20 cellular contexts compared by ENCODE assay signal in the genomic region with DNA sequence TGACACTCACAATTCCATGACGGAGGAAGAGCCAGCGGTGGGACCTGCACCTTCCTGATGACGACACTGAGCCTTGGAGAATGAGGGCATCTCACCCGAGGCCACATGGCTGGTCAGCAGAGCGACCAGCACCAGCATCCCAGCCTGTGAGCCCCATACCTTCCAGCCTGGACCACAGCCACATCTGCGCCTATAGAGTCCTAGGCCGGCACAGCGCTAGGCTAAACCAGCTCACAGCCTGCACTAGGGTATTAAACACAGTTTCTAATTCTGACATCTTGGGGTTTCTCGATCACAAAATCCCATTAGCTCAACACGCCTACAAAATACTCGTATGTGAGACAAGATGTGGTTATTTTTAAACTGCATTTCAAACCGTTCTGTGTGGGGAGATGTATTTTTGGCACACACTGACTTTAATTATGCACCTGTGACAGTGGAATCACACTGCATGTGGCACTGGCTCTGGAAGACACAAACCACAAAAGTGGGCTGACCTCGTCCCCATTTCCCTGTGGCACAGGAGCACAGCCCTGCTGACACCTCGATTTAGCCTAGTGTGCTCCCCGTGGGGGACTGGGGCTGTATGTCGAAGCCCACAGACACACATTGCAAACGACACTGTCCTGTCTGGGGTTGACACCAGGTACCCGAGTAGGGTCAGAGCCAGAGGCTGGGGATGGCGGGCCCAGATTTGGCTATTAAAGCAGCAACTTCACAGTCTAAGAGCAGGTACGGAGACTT. TPM values are rescaled to one million over a fixed set of nuclear protein-coding genes. Genes with fewer than 3 reads are reported as not detected.
A peak's percentile ranks its signal among the peaks of the same experiment; 100 is the strongest.
DNase-seq lines count a peak whose midpoint lies in the region; ATAC-seq, FAIRE-seq and TF ChIP-seq lines count a peak whose summit lies in the region.
"Had no signal": no experiment of that assay in that cellular context is flagged by ENCODE, and none has a peak within 500 bp of the region (broad histone marks: within the 10 kb centered on the region; RNA-seq: fewer than 3 reads in every experiment).

No MANE protein-coding gene starts in this region.

- H3K9me3 ChIP-seq in BLaER1 (no peaks in the 10 kb centered on the region), kidney (ENCODE audit: control insufficient read depth in 1 of 2, low read length in 2 of 2) (no peaks in the 10 kb centered on the region)
- H3K9me3 ChIP-seq: BE2C, Peyer's patch had no signal

- H3K4me1 ChIP-seq in BLaER1 (peaks cover 55% of the 10 kb centered on the region), kidney (ENCODE audit: control insufficient read depth in 1 of 2, insufficient read depth in 1 of 2, low read depth in 1 of 2, low read length in 2 of 2) (peaks cover 2 to 6% of the 10 kb centered on the region in 2 donors), rectal smooth muscle tissue (ENCODE audit: control insufficient read depth, insufficient read depth, low read length) (peaks cover 48% of the 10 kb centered on the region)
- H3K4me1 ChIP-seq: BE2C had no signal

- TF ChIP-seq CTCF in kidney (IDR thresholded peaks at IDR 0.05; ENCODE audit: borderline replicate concordance, extremely low read depth, insufficient read depth), result no peak

- peak overlapping the region; percentile 3; the same call in 1 of the 2 replicates for H3K4me3 ChIP-seq in BLaER1
- no peak overlapping the region for H3K4me3 ChIP-seq in kidney (ENCODE audit: low read length in 2 of 2)
- H3K4me3 ChIP-seq in rectal smooth muscle tissue (ENCODE audit: low read length), result no peak overlapping the region
- H3K4me3 ChIP-seq: Peyer's patch, SK-N-MC had no signal

- no peak for FAIRE-seq in kidney (lab: Jason Lieb, UNC)
- FAIRE-seq: G401.6, GM12891, HTR-8/SVneo had no signal

- ATAC-seq in GM19452 (IDR thresholded peaks at IDR 0.05; ENCODE audit: unreplicated experiment), result no peak

- H4K20me1 ChIP-seq in BLaER1, result no peaks in the 10 kb centered on the region

- intact Hi-C loops in kidney (cut with DNase I), result no loop called here

- peak overlapping the region; percentile 71 for H3K4me2 ChIP-seq in BLaER1

- DNase-seq in RPMI8226, result peak; percentile 33
- peak; percentile 43 for DNase-seq in kidney
- DNase-seq in NCI-H146 treated with DMSO at 0.1 percent for 48 hours (lab: John Stamatoyannopoulos, UW; ENCODE audit: unreplicated experiment), result no peak
- DNase-seq in GOT3 (lab: John Stamatoyannopoulos, UW), result no peak
- no peak for DNase-seq in COLO668 (lab: John Stamatoyannopoulos, UW; ENCODE audit: unreplicated experiment)
- DNase-seq: 8988T; CD8-positive, alpha-beta memory T cell; DND-41; HCEC 1CT; Peyer's patch; Right ventricle myocardium superior had no signal

- H3K9ac ChIP-seq in BLaER1, result peak overlapping the region; percentile 2; the same call in 1 of the 2 replicates
- H3K9ac ChIP-seq in kidney (ENCODE audit: low read length in 2 of 2), result no peak overlapping the region
- no peak overlapping the region for H3K9ac ChIP-seq in rectal smooth muscle tissue (ENCODE audit: low read length)

- H3K27ac ChIP-seq in BLaER1 (peak overlapping the region; percentile 44), kidney (ENCODE audit: low read depth in 2 of 2, low read length in 2 of 2) (no peak overlapping the region), rectal smooth muscle tissue (ENCODE audit: low read depth, low read length) (peak overlapping the region; percentile 93)
- H3K27ac ChIP-seq: HL-60, SK-N-MC had no signal

- H3K36me3 ChIP-seq in BLaER1 (no peaks in the 10 kb centered on the region), kidney (ENCODE audit: control insufficient read depth in 1 of 2, insufficient read depth in 2 of 2, low read length in 2 of 2) (no peaks in the 10 kb centered on the region), rectal smooth muscle tissue (ENCODE audit: control insufficient read depth, insufficient read depth, low read length) (no peaks in the 10 kb centered on the region)
- H3K36me3 ChIP-seq: BE2C, Peyer's patch had no signal

- H3K27me3 ChIP-seq in BLaER1, result no peaks in the 10 kb centered on the region
- H3K27me3 ChIP-seq in rectal smooth muscle tissue (ENCODE audit: control insufficient read depth, insufficient read depth, low read length), result no peaks in the 10 kb centered on the region
- H3K27me3 ChIP-seq: BE2C, Peyer's patch had no signal

RNA-seq across cellular contexts. Expression of a gene that starts 32.5 kb away (rescaled TPM):
- 18.1 TPM for total RNA-seq in kidney
- 18.5 TPM for polyA plus RNA-seq in kidney (ENCODE audit: insufficient read depth, low read depth, low replicate concordance)
- total RNA-seq: CD8-positive, alpha-beta memory T cell had no signal
- polyA plus RNA-seq: CD8-positive, alpha-beta memory T cell had no signal

Comparison
In these comparisons a context has a peak if more than half of its experiments do, and no peak if none do; other contexts are left out.
1. H3K27ac ChIP-seq: peak in BLaER1 (single experiment) and rectal smooth muscle tissue (single experiment); none in kidney (0 of 2).
2. DNase-seq: peak in RPMI8226 (single experiment) and kidney (single experiment); none in NCI-H146 treated with DMSO at 0.1 percent for 48 hours (single experiment), GOT3 (single experiment) and COLO668 (single experiment).